ENCODE assay signal across 18 cellular contexts in genomic region chr15:96882361-96882760, GRCh38.
DNase-seq lines count a peak whose midpoint lies in the region; TF ChIP-seq lines count a peak whose summit lies in the region.
"Had no signal": no experiment of that assay in that cellular context is flagged by ENCODE, and none has a peak within 500 bp of the region (broad histone marks: within the 10 kb centered on the region; RNA-seq: fewer than 3 reads in every experiment).

No MANE protein-coding gene starts in this region.

- H3K4me3 Mint-ChIP-seq in nephron = no peak overlapping the region
- H3K4me3 Mint-ChIP-seq: B cell; CD4-positive, alpha-beta memory T cell; H9 had no signal

- peak overlapping the region in 2 of 3 experiments; percentile 0 to 35 for H3K27ac Mint-ChIP-seq in nephron
- H3K27ac Mint-ChIP-seq: B cell; CD4-positive, alpha-beta memory T cell had no signal

- H3K27ac ChIP-seq in A673 (ENCODE audit: low read depth, low read length, poor library complexity, severe bottlenecking) (peak overlapping the region; percentile 25), smooth muscle cell (ENCODE audit: low read depth) (no peak overlapping the region), SK-N-SH (ENCODE audit: low read depth in 2 of 2, low read length in 1 of 2) (no peak overlapping the region)
- H3K27ac ChIP-seq: C4-2B, HL-60 had no signal

- H3K27me3 Mint-ChIP-seq in nephron (ENCODE audit: low read depth) = peaks cover 5% of the 10 kb centered on the region
- H3K27me3 Mint-ChIP-seq: B cell; CD4-positive, alpha-beta memory T cell had no signal

- intact Hi-C loops in A673 (cut with micrococcal nuclease; ENCODE audit: unreplicated experiment) = no loop called here

- H3K4me1 Mint-ChIP-seq in nephron = peaks cover 4% of the 10 kb centered on the region
- H3K4me1 Mint-ChIP-seq: B cell; CD4-positive, alpha-beta memory T cell had no signal

- no peaks in the 10 kb centered on the region for H3K27me3 ChIP-seq in A673 (replicated peaks; ENCODE audit: insufficient read depth, low read depth, low read length, poor library complexity)
- peaks cover 4% of the 10 kb centered on the region for H3K27me3 ChIP-seq in smooth muscle cell (ENCODE audit: low read depth)
- no peaks in the 10 kb centered on the region for H3K27me3 ChIP-seq in SK-N-SH (ENCODE audit: insufficient read depth)

- no peaks in the 10 kb centered on the region for H3K4me1 ChIP-seq in A673 (ENCODE audit: insufficient read depth, low read length, poor library complexity, severe bottlenecking)
- no peaks in the 10 kb centered on the region for H3K4me1 ChIP-seq in smooth muscle cell (ENCODE audit: low read depth)
- H3K4me1 ChIP-seq in SK-N-SH (ENCODE audit: control insufficient read depth in 1 of 2, insufficient read depth in 2 of 2, low read depth in 1 of 2, low read length in 1 of 2) = no peaks in the 10 kb centered on the region

- no peaks in the 10 kb centered on the region for H3K9me2 ChIP-seq in SK-N-SH

- POLR2A ChIA-PET in A673 (lab: Charles Lee; ENCODE audit: low non-redundant PET) = no interaction called here
- POLR2A ChIA-PET in SK-N-SH (lab: Yijun Ruan, JAX) = no interaction called here

- 34% methylated on average over 3 of the region's 3 CpGs for WGBS in smooth muscle cell (ENCODE audit: low lambda C conversion rate)
- WGBS in SK-N-SH (ENCODE audit: low lambda C conversion rate) = 0% methylated on average over 3 of the region's 3 CpGs

- no peak for TF ChIP-seq EP300 in SK-N-SH (IDR thresholded peaks at IDR 0.05; ENCODE audit: borderline replicate concordance in 1 of 2, low read depth in 1 of 2, low read length in 1 of 2)

- TF ChIP-seq RAD21 in SK-N-SH (IDR thresholded peaks at IDR 0.05; ENCODE audit: low read length) = no peak

- peak overlapping the region; percentile 45 for H2AFZ ChIP-seq in smooth muscle cell (ENCODE audit: low read depth)
- no peak overlapping the region for H2AFZ ChIP-seq in SK-N-SH (ENCODE audit: low read depth)

- BruUV-seq in A673 (replicated peaks; lab: Mats Ljungman, UMichigan) = no TSS peak

- no peak overlapping the region for H3K9ac ChIP-seq in smooth muscle cell (ENCODE audit: low read depth)
- H3K9ac ChIP-seq in SK-N-SH = no peak overlapping the region

- no peaks in the 10 kb centered on the region for H3K36me3 Mint-ChIP-seq in nephron (ENCODE audit: low read depth)
- H3K36me3 Mint-ChIP-seq: CD4-positive, alpha-beta memory T cell had no signal

- H3K36me3 ChIP-seq in A673 (ENCODE audit: insufficient read depth, low read length, poor library complexity, severe bottlenecking) (no peaks in the 10 kb centered on the region), smooth muscle cell (ENCODE audit: low read depth) (no peaks in the 10 kb centered on the region), SK-N-SH (replicated peaks in 1 of 2; ENCODE audit: control insufficient read depth in 1 of 2, insufficient read depth in 2 of 2, low read length in 1 of 2) (no peaks in the 10 kb centered on the region)

- no peak overlapping the region for H3K4me3 ChIP-seq in A673 (ENCODE audit: low read depth, low read length, poor library complexity, severe bottlenecking)
- no peak overlapping the region for H3K4me3 ChIP-seq in fibroblast of mammary gland (ENCODE audit: control insufficient read depth, low read depth, low read length)
- no peak overlapping the region for H3K4me3 ChIP-seq in smooth muscle cell
- no peak overlapping the region for H3K4me3 ChIP-seq in SK-N-SH (ENCODE audit: low read depth in 2 of 2, low read length in 1 of 2)
- H3K4me3 ChIP-seq: K562 had no signal

- H3K79me2 ChIP-seq in smooth muscle cell (ENCODE audit: low read depth) = no peaks in the 10 kb centered on the region
- no peaks in the 10 kb centered on the region for H3K79me2 ChIP-seq in SK-N-SH (ENCODE audit: insufficient read depth)

- TF ChIP-seq CTCF in A673 (conservative IDR thresholded peaks at IDR 0.05; ENCODE audit: low read depth, low read length) = no peak
- no peak for TF ChIP-seq CTCF in fibroblast of mammary gland (conservative IDR thresholded peaks at IDR 0.05; ENCODE audit: control insufficient read depth, insufficient read depth, low read depth, low read length)
- TF ChIP-seq CTCF in nephron (IDR thresholded peaks at IDR 0.05; ENCODE audit: unreplicated experiment in 3 of 3) = no peak
- TF ChIP-seq CTCF in smooth muscle cell (IDR thresholded peaks at IDR 0.05; ENCODE audit: borderline replicate concordance, insufficient read depth, poor library complexity, severe bottlenecking) = no peak
- TF ChIP-seq CTCF in SK-N-SH (IDR thresholded peaks at IDR 0.05) = no peak

- no peak for DNase-seq in A673 (ENCODE audit: low spot score)
- peak; percentile 10 for DNase-seq in fibroblast of mammary gland (ENCODE audit: low read depth)
- DNase-seq in smooth muscle cell (lab: John Stamatoyannopoulos, UW; ENCODE audit: unreplicated experiment) = no peak
- no peak for DNase-seq in SK-N-SH
- DNase-seq in C1 segment of cervical spinal cord (lab: John Stamatoyannopoulos, UW) = no peak
- no peak for DNase-seq in SW 1271 (lab: John Stamatoyannopoulos, UW)
- DNase-seq: CD4-positive, alpha-beta memory T cell; COR-L47; DMS153; DMS79 treated with DMSO at 0.1 percent for 48 hours; EL; GOT3; H9 had no signal

- H3F3A ChIP-seq in smooth muscle cell (ENCODE audit: low read depth) = no peaks in the 10 kb centered on the region
- no peaks in the 10 kb centered on the region for H3F3A ChIP-seq in SK-N-SH (replicated peaks; ENCODE audit: insufficient read depth)

- H4K20me1 ChIP-seq in smooth muscle cell (ENCODE audit: low read depth) (no peaks in the 10 kb centered on the region), SK-N-SH (ENCODE audit: insufficient read depth) (no peaks in the 10 kb centered on the region)

- no peaks in the 10 kb centered on the region for H3K9me3 ChIP-seq in A673 (ENCODE audit: low read depth, low read length, poor library complexity, severe bottlenecking)
- H3K9me3 ChIP-seq in smooth muscle cell (replicated peaks; ENCODE audit: low read depth) = no peaks in the 10 kb centered on the region
- no peaks in the 10 kb centered on the region for H3K9me3 ChIP-seq in SK-N-SH

- H3K9me3 Mint-ChIP-seq in nephron = peaks cover 3% of the 10 kb centered on the region
- H3K9me3 Mint-ChIP-seq: H9 had no signal

- CTCF ChIA-PET in A673 (lab: Charles Lee) (no interaction called here), SK-N-SH (lab: Yijun Ruan, JAX) (no interaction called here)

- peak overlapping the region; percentile 40 for H3K4me2 ChIP-seq in smooth muscle cell
- H3K4me2 ChIP-seq in SK-N-SH = no peak overlapping the region

TF ChIP-seq in SK-N-SH, 30 proteins besides CTCF, POLR2A, EP300 and RAD21:
- TF ChIP-seq NRF1 (IDR thresholded peaks at IDR 0.05; ENCODE audit: low read depth, low read length) (no peak), GATA2 (CRISPR knock-in tag; IDR thresholded peaks at IDR 0.05) (no peak), RFX5 (IDR thresholded peaks at IDR 0.05; ENCODE audit: low read length) (no peak), NFIC (IDR thresholded peaks at IDR 0.05; ENCODE audit: borderline replicate concordance) (no peak), ELF1 (IDR thresholded peaks at IDR 0.05) (no peak), JUND (IDR thresholded peaks at IDR 0.05) (no peak), MAX (IDR thresholded peaks at IDR 0.05; ENCODE audit: low read depth) (no peak), RCOR1 (IDR thresholded peaks at IDR 0.05; ENCODE audit: low read length) (no peak), POLR2AphosphoS5 (IDR thresholded peaks at IDR 0.05; ENCODE audit: low read depth, low read length) (no peak)
- TF ChIP-seq, protein P1, sequence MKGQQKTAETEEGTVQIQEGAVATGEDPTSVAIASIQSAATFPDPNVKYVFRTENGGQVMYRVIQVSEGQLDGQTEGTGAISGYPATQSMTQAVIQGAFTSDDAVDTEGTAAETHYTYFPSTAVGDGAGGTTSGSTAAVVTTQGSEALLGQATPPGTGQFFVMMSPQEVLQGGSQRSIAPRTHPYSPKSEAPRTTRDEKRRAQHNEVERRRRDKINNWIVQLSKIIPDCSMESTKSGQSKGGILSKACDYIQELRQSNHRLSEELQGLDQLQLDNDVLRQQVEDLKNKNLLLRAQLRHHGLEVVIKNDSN (IDR thresholded peaks at IDR 0.05; ENCODE audit: borderline replicate concordance, low read depth) = no peak
